Comparison of ENCODE assay signal across 14 cellular contexts in genomic region chr6:110566346-110567125, GRCh38.
DNase-seq lines count a peak whose midpoint lies in the region; ATAC-seq, FAIRE-seq and TF ChIP-seq lines count a peak whose summit lies in the region.
"Had no signal": no experiment of that assay in that cellular context is flagged by ENCODE, and none has a peak within 500 bp of the region (broad histone marks: within the 10 kb centered on the region; RNA-seq: fewer than 3 reads in every experiment).

No MANE protein-coding gene starts in this region.

- H3K27ac ChIP-seq in BLaER1 treated with 17β-estradiol and CSF1 and Interleukin-3, amounts not matched to agents 10 nM and 100 nM = peak overlapping the region in 2 of 11 experiments; percentile 8 to 27; a peak in 2 of 22 replicates
- peak overlapping the region in 2 of 4 donors; percentile 23 to 36 for H3K27ac ChIP-seq in pancreas

- no peaks in the 10 kb centered on the region for H3K36me3 ChIP-seq in BLaER1 treated with 17β-estradiol and CSF1 and Interleukin-3, amounts not matched to agents 10 nM and 100 nM
- no peaks in the 10 kb centered on the region for H3K36me3 ChIP-seq in pancreas

- peaks cover 0 to 16% (median 10%) of the 10 kb centered on the region in 11 experiments; a peak in 14 of 22 replicates for H3K9me3 ChIP-seq in BLaER1 treated with 17β-estradiol and CSF1 and Interleukin-3, amounts not matched to agents 10 nM and 100 nM (replicated peaks in 1 of 11)
- no peaks in the 10 kb centered on the region for H3K9me3 ChIP-seq in pancreas

- H3K4me3 ChIP-seq in BLaER1 treated with 17β-estradiol and CSF1 and Interleukin-3, amounts not matched to agents 10 nM and 100 nM = no peak overlapping the region
- H3K4me3 ChIP-seq in pancreas = no peak overlapping the region

- no peak overlapping the region for H3K27ac Mint-ChIP-seq in activated naive CD8-positive, alpha-beta T cell treated with anti-CD3 and anti-CD28 coated beads, Interleukin-2, amount 50 U/mL, for 24 hours
- H3K27ac Mint-ChIP-seq: B cell had no signal

- FAIRE-seq in RCC 7860 (lab: Jason Lieb, UNC) (peak; percentile 51), pancreas (lab: Jason Lieb, UNC) (no peak)
- FAIRE-seq: G401.6 had no signal

- intact Hi-C loops in left cardiac atrium (cut with DNase I) (no loop called here), pancreas (cut with DNase I) (no loop called here)

- H3K36me3 Mint-ChIP-seq in activated naive CD8-positive, alpha-beta T cell treated with anti-CD3 and anti-CD28 coated beads, Interleukin-2, amount 50 U/mL, for 24 hours (ENCODE audit: low read depth) = no peaks in the 10 kb centered on the region

- ATAC-seq in left cardiac atrium (peak; percentile 75 to 83), pancreas (peak; percentile 17 to 61 (median 58)), GM18858 (IDR thresholded peaks at IDR 0.05; ENCODE audit: unreplicated experiment) (no peak)
- no peak for ATAC-seq in activated naive CD8-positive, alpha-beta T cell treated with anti-CD3 and anti-CD28 coated beads, Interleukin-2, amount 50 U/mL, for 24 hours

- no peak overlapping the region for H3K4me3 Mint-ChIP-seq in activated naive CD8-positive, alpha-beta T cell treated with anti-CD3 and anti-CD28 coated beads, Interleukin-2, amount 50 U/mL, for 24 hours
- H3K4me3 Mint-ChIP-seq: B cell had no signal

- no peaks in the 10 kb centered on the region for H4K20me1 ChIP-seq in BLaER1 treated with 17β-estradiol and CSF1 and Interleukin-3, amounts not matched to agents 10 nM and 100 nM

- H3K4me1 Mint-ChIP-seq in activated naive CD8-positive, alpha-beta T cell treated with anti-CD3 and anti-CD28 coated beads, Interleukin-2, amount 50 U/mL, for 24 hours = peaks cover 4% of the 10 kb centered on the region

- H3K27me3 ChIP-seq in BLaER1 treated with 17β-estradiol and CSF1 and Interleukin-3, amounts not matched to agents 10 nM and 100 nM = no peaks in the 10 kb centered on the region
- H3K27me3 ChIP-seq in pancreas = no peaks in the 10 kb centered on the region

- no peak overlapping the region for H3K9ac ChIP-seq in BLaER1 treated with 17β-estradiol and CSF1 and Interleukin-3, amounts not matched to agents 10 nM and 100 nM

- H3K27me3 Mint-ChIP-seq in activated naive CD8-positive, alpha-beta T cell treated with anti-CD3 and anti-CD28 coated beads, Interleukin-2, amount 50 U/mL, for 24 hours = no peaks in the 10 kb centered on the region
- H3K27me3 Mint-ChIP-seq: B cell had no signal

- peaks cover 12 to 49% (median 37%) of the 10 kb centered on the region in 10 experiments for H3K4me1 ChIP-seq in BLaER1 treated with 17β-estradiol and CSF1 and Interleukin-3, amounts not matched to agents 10 nM and 100 nM
- peaks cover 0 to 5% (median 0%) of the 10 kb centered on the region in 3 donors for H3K4me1 ChIP-seq in pancreas

- H3K4me2 ChIP-seq in BLaER1 treated with 17β-estradiol and CSF1 and Interleukin-3, amounts not matched to agents 10 nM and 100 nM = peak overlapping the region in 7 of 11 experiments; percentile 8 to 79 (median 67); a peak in 8 of 22 replicates

- no peaks in the 10 kb centered on the region for H3K9me3 Mint-ChIP-seq in activated naive CD8-positive, alpha-beta T cell treated with anti-CD3 and anti-CD28 coated beads, Interleukin-2, amount 50 U/mL, for 24 hours

- peak; percentile 11 for DNase-seq in RCC 7860 (ENCODE audit: low spot score)
- no peak for DNase-seq in left cardiac atrium
- no peak for DNase-seq in pancreas
- no peak for DNase-seq in NCI-H526 treated with DMSO at 0.1 percent for 48 hours (lab: John Stamatoyannopoulos, UW)
- DNase-seq in activated naive CD8-positive, alpha-beta T cell treated with anti-CD3 and anti-CD28 coated beads, Interleukin-2, amount 50 U/mL, for 24 hours = no peak
- DNase-seq in NCI-H748 (lab: John Stamatoyannopoulos, UW; ENCODE audit: unreplicated experiment) = no peak
- DNase-seq: activated naive CD4-positive, alpha-beta T cell treated with anti-CD3 and anti-CD28 coated beads, Interleukin-2, amount 50 U/mL, for 16 hours; cortex of kidney; MM.1S; NCI-H345 had no signal

- WGBS in pancreas, 2 donors = 30% methylated on average over 7 of the region's 7 CpGs

- TF ChIP-seq CTCF in pancreas (IDR thresholded peaks at IDR 0.05) = no peak

Comparison
In these comparisons a context has a peak if more than half of its experiments do, and no peak if none do; other contexts are left out.
1. ATAC-seq: peak in left cardiac atrium (2 of 2) and pancreas (4 of 4); none in GM18858 (single experiment) and activated naive CD8-positive, alpha-beta T cell treated with anti-CD3 and anti-CD28 coated beads, Interleukin-2, amount 50 U/mL, for 24 hours (single experiment).